ENCODE assay signal across 2 cellular contexts in the genomic region with DNA sequence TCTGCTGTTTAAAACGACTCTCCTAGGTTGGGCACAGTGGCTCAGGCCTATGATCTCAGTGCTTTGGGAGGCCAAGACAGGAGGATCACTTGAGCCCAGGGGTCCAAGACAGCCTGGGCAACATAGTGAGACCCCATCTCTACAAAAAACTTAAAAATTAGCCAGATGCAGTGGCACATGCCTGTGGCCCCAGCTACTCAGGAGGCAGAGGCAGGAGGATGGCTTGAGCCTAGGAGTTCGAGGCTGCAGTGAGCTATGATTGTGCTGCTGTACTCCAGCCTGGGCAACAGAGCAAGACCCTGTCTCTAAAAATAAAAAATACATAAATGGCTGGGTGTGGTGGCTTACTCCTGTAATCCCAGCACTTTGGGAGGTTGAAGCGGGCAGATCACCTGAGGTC.
TF ChIP-seq lines count a peak whose summit lies in the region.

No MANE protein-coding gene starts in this region.

TF ChIP-seq in WTC11, 78 proteins besides CTCF, POLR2A, EP300 and RAD21:
- peak; percentile 97 for TF ChIP-seq ZNF121 (CRISPR knock-in tag; IDR thresholded peaks at IDR 0.05)

TF ChIP-seq in HepG2, 621 proteins besides CTCF, POLR2A, EP300 and RAD21:
- TF ChIP-seq ZNF121 (CRISPR knock-in tag; IDR thresholded peaks at IDR 0.05): peak; percentile 87
- TF ChIP-seq, protein P1, sequence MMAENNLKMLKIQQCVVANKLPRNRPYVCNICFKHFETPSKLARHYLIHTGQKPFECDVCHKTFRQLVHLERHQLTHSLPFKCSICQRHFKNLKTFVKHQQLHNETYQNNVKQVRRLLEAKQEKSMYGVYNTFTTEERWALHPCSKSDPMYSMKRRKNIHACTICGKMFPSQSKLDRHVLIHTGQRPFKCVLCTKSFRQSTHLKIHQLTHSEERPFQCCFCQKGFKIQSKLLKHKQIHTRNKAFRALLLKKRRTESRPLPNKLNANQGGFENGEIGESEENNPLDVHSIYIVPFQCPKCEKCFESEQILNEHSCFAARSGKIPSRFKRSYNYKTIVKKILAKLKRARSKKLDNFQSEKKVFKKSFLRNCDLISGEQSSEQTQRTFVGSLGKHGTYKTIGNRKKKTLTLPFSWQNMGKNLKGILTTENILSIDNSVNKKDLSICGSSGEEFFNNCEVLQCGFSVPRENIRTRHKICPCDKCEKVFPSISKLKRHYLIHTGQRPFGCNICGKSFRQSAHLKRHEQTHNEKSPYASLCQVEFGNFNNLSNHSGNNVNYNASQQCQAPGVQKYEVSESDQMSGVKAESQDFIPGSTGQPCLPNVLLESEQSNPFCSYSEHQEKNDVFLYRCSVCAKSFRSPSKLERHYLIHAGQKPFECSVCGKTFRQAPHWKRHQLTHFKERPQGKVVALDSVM (CRISPR knock-in tag; IDR thresholded peaks at IDR 0.05): peak; percentile 72
